ENCODE assay signal across 1 cellular context in the genomic region with DNA sequence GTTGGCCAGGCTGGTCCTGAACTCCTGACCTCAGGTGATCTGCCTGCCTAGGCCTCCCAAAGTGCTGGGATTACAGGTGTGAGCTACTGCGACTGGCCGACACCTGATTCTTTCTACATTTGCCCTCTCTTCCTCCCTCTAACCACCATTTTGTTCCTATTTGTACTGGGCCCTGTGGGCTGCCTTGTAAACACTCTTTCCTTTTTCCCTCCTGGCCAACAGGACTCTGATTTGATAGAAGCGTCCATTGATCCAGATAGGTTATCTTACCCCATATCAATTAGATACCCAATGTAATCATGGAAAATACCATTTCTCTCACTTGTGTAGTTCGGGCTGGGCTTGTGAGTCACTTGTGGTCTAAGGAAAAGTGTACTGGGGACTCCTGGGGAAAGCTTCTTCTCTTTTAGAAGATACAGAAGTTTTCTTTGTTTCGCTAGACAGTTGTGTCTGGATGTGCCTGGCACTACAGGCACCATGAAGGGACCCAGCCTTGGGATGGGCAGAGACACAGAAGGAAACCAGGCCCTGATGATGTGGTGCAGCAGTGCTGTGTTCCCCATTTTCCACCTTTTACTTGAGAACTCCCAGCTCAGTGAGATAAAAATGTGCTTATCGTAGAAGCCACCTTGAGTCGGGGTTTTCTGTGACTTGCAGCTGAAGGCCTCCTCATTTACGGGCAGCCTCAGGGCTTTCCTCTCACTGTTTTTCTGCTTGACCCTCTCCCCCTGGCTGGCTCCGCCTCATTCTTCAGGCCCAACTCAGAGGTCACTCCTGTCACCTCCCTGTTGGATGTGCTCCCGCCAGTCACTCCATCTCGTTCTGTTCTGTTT.
A peak's percentile ranks its signal among the peaks of the same experiment; 100 is the strongest.
TF ChIP-seq lines count a peak whose summit lies in the region.

No MANE protein-coding gene starts in this region.

TF ChIP-seq in K562, 482 proteins besides CTCF, POLR2A, EP300 and RAD21 (continued from another document and continues in another):
- TF ChIP-seq, protein P1, sequence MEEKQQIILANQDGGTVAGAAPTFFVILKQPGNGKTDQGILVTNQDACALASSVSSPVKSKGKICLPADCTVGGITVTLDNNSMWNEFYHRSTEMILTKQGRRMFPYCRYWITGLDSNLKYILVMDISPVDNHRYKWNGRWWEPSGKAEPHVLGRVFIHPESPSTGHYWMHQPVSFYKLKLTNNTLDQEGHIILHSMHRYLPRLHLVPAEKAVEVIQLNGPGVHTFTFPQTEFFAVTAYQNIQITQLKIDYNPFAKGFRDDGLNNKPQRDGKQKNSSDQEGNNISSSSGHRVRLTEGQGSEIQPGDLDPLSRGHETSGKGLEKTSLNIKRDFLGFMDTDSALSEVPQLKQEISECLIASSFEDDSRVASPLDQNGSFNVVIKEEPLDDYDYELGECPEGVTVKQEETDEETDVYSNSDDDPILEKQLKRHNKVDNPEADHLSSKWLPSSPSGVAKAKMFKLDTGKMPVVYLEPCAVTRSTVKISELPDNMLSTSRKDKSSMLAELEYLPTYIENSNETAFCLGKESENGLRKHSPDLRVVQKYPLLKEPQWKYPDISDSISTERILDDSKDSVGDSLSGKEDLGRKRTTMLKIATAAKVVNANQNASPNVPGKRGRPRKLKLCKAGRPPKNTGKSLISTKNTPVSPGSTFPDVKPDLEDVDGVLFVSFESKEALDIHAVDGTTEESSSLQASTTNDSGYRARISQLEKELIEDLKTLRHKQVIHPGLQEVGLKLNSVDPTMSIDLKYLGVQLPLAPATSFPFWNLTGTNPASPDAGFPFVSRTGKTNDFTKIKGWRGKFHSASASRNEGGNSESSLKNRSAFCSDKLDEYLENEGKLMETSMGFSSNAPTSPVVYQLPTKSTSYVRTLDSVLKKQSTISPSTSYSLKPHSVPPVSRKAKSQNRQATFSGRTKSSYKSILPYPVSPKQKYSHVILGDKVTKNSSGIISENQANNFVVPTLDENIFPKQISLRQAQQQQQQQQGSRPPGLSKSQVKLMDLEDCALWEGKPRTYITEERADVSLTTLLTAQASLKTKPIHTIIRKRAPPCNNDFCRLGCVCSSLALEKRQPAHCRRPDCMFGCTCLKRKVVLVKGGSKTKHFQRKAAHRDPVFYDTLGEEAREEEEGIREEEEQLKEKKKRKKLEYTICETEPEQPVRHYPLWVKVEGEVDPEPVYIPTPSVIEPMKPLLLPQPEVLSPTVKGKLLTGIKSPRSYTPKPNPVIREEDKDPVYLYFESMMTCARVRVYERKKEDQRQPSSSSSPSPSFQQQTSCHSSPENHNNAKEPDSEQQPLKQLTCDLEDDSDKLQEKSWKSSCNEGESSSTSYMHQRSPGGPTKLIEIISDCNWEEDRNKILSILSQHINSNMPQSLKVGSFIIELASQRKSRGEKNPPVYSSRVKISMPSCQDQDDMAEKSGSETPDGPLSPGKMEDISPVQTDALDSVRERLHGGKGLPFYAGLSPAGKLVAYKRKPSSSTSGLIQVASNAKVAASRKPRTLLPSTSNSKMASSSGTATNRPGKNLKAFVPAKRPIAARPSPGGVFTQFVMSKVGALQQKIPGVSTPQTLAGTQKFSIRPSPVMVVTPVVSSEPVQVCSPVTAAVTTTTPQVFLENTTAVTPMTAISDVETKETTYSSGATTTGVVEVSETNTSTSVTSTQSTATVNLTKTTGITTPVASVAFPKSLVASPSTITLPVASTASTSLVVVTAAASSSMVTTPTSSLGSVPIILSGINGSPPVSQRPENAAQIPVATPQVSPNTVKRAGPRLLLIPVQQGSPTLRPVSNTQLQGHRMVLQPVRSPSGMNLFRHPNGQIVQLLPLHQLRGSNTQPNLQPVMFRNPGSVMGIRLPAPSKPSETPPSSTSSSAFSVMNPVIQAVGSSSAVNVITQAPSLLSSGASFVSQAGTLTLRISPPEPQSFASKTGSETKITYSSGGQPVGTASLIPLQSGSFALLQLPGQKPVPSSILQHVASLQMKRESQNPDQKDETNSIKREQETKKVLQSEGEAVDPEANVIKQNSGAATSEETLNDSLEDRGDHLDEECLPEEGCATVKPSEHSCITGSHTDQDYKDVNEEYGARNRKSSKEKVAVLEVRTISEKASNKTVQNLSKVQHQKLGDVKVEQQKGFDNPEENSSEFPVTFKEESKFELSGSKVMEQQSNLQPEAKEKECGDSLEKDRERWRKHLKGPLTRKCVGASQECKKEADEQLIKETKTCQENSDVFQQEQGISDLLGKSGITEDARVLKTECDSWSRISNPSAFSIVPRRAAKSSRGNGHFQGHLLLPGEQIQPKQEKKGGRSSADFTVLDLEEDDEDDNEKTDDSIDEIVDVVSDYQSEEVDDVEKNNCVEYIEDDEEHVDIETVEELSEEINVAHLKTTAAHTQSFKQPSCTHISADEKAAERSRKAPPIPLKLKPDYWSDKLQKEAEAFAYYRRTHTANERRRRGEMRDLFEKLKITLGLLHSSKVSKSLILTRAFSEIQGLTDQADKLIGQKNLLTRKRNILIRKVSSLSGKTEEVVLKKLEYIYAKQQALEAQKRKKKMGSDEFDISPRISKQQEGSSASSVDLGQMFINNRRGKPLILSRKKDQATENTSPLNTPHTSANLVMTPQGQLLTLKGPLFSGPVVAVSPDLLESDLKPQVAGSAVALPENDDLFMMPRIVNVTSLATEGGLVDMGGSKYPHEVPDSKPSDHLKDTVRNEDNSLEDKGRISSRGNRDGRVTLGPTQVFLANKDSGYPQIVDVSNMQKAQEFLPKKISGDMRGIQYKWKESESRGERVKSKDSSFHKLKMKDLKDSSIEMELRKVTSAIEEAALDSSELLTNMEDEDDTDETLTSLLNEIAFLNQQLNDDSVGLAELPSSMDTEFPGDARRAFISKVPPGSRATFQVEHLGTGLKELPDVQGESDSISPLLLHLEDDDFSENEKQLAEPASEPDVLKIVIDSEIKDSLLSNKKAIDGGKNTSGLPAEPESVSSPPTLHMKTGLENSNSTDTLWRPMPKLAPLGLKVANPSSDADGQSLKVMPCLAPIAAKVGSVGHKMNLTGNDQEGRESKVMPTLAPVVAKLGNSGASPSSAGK (IDR thresholded peaks at IDR 0.05) = no peak; the same call in 1 of the 2 replicates
- TF ChIP-seq MCM3 (IDR thresholded peaks at IDR 0.05) = no peak
- no peak for TF ChIP-seq CEBPG (CRISPR knock-in tag; IDR thresholded peaks at IDR 0.05)
- TF ChIP-seq CEBPG (tag; conservative IDR thresholded peaks at IDR 0.05 in 1 of 2, IDR thresholded peaks at IDR 0.05 in 1 of 2) = no peak
- TF ChIP-seq ZNF239 (CRISPR knock-in tag; IDR thresholded peaks at IDR 0.05) = no peak
- no peak for TF ChIP-seq ELF2 (CRISPR knock-in tag; IDR thresholded peaks at IDR 0.05)
- TF ChIP-seq ZNF77 (CRISPR knock-in tag; IDR thresholded peaks at IDR 0.05) = no peak
- 0 out of 2 replicates have a peak, but pooled peaks have one; percentile 38 for TF ChIP-seq CREB1 (IDR thresholded peaks at IDR 0.05)
- no peak for TF ChIP-seq CREB1 (CRISPR knock-in tag; IDR thresholded peaks at IDR 0.05)
- TF ChIP-seq SETDB1 (IDR thresholded peaks at IDR 0.05; ENCODE audit: low read length) = no peak
- TF ChIP-seq ZSCAN32 (CRISPR knock-in tag; IDR thresholded peaks at IDR 0.05) = no peak
- TF ChIP-seq EGR1 (conservative IDR thresholded peaks at IDR 0.05) = no peak
- TF ChIP-seq NFIC (IDR thresholded peaks at IDR 0.05) = peak; percentile 81
- no peak for TF ChIP-seq BDP1 (IDR thresholded peaks at IDR 0.05; ENCODE audit: insufficient read depth, insufficient read length)
- no peak for TF ChIP-seq ZNF347 (CRISPR knock-in tag; IDR thresholded peaks at IDR 0.05; ENCODE audit: low read depth)
- peak; percentile 95 for TF ChIP-seq SMARCC2 (IDR thresholded peaks at IDR 0.05; ENCODE audit: low read depth)
- TF ChIP-seq, protein P2, sequence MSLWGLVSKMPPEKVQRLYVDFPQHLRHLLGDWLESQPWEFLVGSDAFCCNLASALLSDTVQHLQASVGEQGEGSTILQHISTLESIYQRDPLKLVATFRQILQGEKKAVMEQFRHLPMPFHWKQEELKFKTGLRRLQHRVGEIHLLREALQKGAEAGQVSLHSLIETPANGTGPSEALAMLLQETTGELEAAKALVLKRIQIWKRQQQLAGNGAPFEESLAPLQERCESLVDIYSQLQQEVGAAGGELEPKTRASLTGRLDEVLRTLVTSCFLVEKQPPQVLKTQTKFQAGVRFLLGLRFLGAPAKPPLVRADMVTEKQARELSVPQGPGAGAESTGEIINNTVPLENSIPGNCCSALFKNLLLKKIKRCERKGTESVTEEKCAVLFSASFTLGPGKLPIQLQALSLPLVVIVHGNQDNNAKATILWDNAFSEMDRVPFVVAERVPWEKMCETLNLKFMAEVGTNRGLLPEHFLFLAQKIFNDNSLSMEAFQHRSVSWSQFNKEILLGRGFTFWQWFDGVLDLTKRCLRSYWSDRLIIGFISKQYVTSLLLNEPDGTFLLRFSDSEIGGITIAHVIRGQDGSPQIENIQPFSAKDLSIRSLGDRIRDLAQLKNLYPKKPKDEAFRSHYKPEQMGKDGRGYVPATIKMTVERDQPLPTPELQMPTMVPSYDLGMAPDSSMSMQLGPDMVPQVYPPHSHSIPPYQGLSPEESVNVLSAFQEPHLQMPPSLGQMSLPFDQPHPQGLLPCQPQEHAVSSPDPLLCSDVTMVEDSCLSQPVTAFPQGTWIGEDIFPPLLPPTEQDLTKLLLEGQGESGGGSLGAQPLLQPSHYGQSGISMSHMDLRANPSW (CRISPR knock-in tag; IDR thresholded peaks at IDR 0.05) = no peak
- TF ChIP-seq, protein P3, sequence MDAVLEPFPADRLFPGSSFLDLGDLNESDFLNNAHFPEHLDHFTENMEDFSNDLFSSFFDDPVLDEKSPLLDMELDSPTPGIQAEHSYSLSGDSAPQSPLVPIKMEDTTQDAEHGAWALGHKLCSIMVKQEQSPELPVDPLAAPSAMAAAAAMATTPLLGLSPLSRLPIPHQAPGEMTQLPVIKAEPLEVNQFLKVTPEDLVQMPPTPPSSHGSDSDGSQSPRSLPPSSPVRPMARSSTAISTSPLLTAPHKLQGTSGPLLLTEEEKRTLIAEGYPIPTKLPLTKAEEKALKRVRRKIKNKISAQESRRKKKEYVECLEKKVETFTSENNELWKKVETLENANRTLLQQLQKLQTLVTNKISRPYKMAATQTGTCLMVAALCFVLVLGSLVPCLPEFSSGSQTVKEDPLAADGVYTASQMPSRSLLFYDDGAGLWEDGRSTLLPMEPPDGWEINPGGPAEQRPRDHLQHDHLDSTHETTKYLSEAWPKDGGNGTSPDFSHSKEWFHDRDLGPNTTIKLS (IDR thresholded peaks at IDR 0.05; ENCODE audit: borderline replicate concordance, low read depth) = peak; percentile 80
- TF ChIP-seq RAD51 (IDR thresholded peaks at IDR 0.05; ENCODE audit: borderline replicate concordance, low read depth) = no peak
- TF ChIP-seq SNIP1 (IDR thresholded peaks at IDR 0.05; ENCODE audit: low read depth) = no peak
- peak; percentile 21 for TF ChIP-seq TAF1 (IDR thresholded peaks at IDR 0.05; ENCODE audit: control insufficient read depth, extremely low read depth, insufficient read depth, low read length, severe bottlenecking)
- peak; percentile 84 for TF ChIP-seq HDAC3 (IDR thresholded peaks at IDR 0.05; ENCODE audit: borderline replicate concordance, partially characterized antibody)
- TF ChIP-seq NR3C1 (CRISPR knock-in tag; IDR thresholded peaks at IDR 0.05) = no peak
- TF ChIP-seq, protein P4, sequence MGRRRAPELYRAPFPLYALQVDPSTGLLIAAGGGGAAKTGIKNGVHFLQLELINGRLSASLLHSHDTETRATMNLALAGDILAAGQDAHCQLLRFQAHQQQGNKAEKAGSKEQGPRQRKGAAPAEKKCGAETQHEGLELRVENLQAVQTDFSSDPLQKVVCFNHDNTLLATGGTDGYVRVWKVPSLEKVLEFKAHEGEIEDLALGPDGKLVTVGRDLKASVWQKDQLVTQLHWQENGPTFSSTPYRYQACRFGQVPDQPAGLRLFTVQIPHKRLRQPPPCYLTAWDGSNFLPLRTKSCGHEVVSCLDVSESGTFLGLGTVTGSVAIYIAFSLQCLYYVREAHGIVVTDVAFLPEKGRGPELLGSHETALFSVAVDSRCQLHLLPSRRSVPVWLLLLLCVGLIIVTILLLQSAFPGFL (CRISPR knock-in tag; IDR thresholded peaks at IDR 0.05) = no peak
- peak in 1 of 2 experiments; percentile 81; a peak in 2 of 4 replicates for TF ChIP-seq TEAD1 (CRISPR knock-in tag; IDR thresholded peaks at IDR 0.05)
- 0 out of 2 replicates have a peak, but pooled peaks have one; percentile 51 for TF ChIP-seq GABPB2 (CRISPR knock-in tag; conservative IDR thresholded peaks at IDR 0.05)
- TF ChIP-seq GATA2 (CRISPR knock-in tag; IDR thresholded peaks at IDR 0.05) = peak; percentile 91
- TF ChIP-seq ZNF668 (CRISPR knock-in tag; IDR thresholded peaks at IDR 0.05) = peak; percentile 48; the same call in 1 of the 2 replicates
- TF ChIP-seq, protein P5, sequence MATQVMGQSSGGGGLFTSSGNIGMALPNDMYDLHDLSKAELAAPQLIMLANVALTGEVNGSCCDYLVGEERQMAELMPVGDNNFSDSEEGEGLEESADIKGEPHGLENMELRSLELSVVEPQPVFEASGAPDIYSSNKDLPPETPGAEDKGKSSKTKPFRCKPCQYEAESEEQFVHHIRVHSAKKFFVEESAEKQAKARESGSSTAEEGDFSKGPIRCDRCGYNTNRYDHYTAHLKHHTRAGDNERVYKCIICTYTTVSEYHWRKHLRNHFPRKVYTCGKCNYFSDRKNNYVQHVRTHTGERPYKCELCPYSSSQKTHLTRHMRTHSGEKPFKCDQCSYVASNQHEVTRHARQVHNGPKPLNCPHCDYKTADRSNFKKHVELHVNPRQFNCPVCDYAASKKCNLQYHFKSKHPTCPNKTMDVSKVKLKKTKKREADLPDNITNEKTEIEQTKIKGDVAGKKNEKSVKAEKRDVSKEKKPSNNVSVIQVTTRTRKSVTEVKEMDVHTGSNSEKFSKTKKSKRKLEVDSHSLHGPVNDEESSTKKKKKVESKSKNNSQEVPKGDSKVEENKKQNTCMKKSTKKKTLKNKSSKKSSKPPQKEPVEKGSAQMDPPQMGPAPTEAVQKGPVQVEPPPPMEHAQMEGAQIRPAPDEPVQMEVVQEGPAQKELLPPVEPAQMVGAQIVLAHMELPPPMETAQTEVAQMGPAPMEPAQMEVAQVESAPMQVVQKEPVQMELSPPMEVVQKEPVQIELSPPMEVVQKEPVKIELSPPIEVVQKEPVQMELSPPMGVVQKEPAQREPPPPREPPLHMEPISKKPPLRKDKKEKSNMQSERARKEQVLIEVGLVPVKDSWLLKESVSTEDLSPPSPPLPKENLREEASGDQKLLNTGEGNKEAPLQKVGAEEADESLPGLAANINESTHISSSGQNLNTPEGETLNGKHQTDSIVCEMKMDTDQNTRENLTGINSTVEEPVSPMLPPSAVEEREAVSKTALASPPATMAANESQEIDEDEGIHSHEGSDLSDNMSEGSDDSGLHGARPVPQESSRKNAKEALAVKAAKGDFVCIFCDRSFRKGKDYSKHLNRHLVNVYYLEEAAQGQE (CRISPR knock-in tag; IDR thresholded peaks at IDR 0.05; ENCODE audit: low read depth) = no peak
